ENCODE assay signal across 20 cellular contexts in the genomic region with DNA sequence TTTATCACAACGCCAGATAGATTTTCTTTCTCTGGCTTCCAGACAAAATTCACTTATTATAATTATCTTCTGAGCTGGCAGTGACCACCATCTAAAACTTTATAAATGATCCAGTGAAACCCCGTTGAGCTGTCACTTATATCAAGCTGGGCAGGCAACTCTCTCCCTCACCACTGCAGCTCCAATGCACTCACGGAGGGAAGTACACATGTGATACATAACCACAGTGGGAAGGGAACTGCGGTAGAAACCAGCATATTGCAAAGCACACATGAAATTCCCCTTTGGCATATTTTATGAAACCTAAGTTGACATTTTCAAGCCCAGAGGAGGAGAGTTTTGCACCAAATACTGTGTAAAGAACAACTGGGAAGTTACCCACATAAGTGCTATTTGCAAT.
"Had no signal": no experiment of that assay in that cellular context is flagged by ENCODE, and none has a peak within 500 bp of the region (broad histone marks: within the 10 kb centered on the region; RNA-seq: fewer than 3 reads in every experiment).

No MANE protein-coding gene starts in this region.

- H3K9ac ChIP-seq: neural progenitor cell had no signal

- ATAC-seq: effector memory CD8-positive, alpha-beta T cell; heart right ventricle; mucosa of descending colon; right cardiac atrium had no signal

- H3K36me3 ChIP-seq: esophagus squamous epithelium, heart right ventricle, left ventricle myocardium inferior, neural progenitor cell, tibial artery had no signal

- DNase-seq: activated CD4-positive, alpha-beta T cell treated with anti-CD3 and anti-CD28 coated beads, Interleukin-2, amount 50 U/mL, for 4 hours; activated naive CD4-positive, alpha-beta T cell; activated naive CD8-positive, alpha-beta T cell treated with anti-CD3 and anti-CD28 coated beads for 36 hours; activated T-cell treated with anti-CD3 and anti-CD28 coated beads for 4 hours; amniotic stem cell; dermis blood vessel endothelial cell; effector memory CD8-positive, alpha-beta T cell; esophagus squamous epithelium; heart right ventricle; immature natural killer cell; kidney glomerular epithelial cell; left ventricle myocardium inferior; mucosa of descending colon; naive B cell; right cardiac atrium; stimulated activated CD4-positive, alpha-beta T cell treated with anti-CD3 and anti-CD28 coated beads, Interleukin-2, amount 100 ng/mL, for 24 hours; stimulated activated naive CD4-positive, alpha-beta T cell treated with Interleukin-2 at 50 U/mL for 16 hours; T-helper 9 cell; tibial artery had no signal

- H3K4me1 ChIP-seq: left ventricle myocardium inferior, neural progenitor cell had no signal

- H3K4me2 ChIP-seq: neural progenitor cell had no signal

- H3K4me3 ChIP-seq: esophagus squamous epithelium, heart right ventricle, left ventricle myocardium inferior, mucosa of descending colon, neural progenitor cell, tibial artery had no signal

- H3K27me3 ChIP-seq: esophagus squamous epithelium, neural progenitor cell, tibial artery had no signal

- H2AFZ ChIP-seq: neural progenitor cell had no signal

- H3K9me3 ChIP-seq: esophagus squamous epithelium, heart right ventricle, left ventricle myocardium inferior, mucosa of descending colon, tibial artery had no signal

- H3K27ac ChIP-seq: esophagus squamous epithelium, heart right ventricle, left ventricle myocardium inferior, neural progenitor cell, tibial artery had no signal
